Comparison of ENCODE assay signal across 10 cellular contexts in genomic region chr21:34076835-34077234, GRCh38. TPM values are rescaled to one million over a fixed set of nuclear protein-coding genes. Genes with fewer than 3 reads are reported as not detected.
DNase-seq lines count a peak whose midpoint lies in the region; ATAC-seq and TF ChIP-seq lines count a peak whose summit lies in the region.
"Had no signal": no experiment of that assay in that cellular context is flagged by ENCODE, and none has a peak within 500 bp of the region (broad histone marks: within the 10 kb centered on the region; RNA-seq: fewer than 3 reads in every experiment).

No MANE protein-coding gene starts in this region.

- TF ChIP-seq POLR2A in thyroid gland (IDR thresholded peaks at IDR 0.05) (peak in 1 of 2 donors; percentile 27), heart left ventricle (IDR thresholded peaks at IDR 0.05) (no peak)

- H3K4me3 ChIP-seq in hepatocyte (no peak overlapping the region), thyroid gland (replicated peaks in 1 of 3) (no peak overlapping the region), heart left ventricle (no peak overlapping the region)

- POLR2A ChIA-PET in activated CD4-positive, alpha-beta memory T cell treated with anti-CD3 and anti-CD28 coated beads, Interleukin-2, amount 10 ng/mL, durations not matched to agents 7 days and 5 days (lab: Charles Lee), result interaction anchor here (0.6 to 6.7 kb wide), 7 partner anchors 11 to 127 kb away, joined by 3 to 111 read pairs (median 4); no protein-coding TSS in a partner anchor

- no peaks in the 10 kb centered on the region for H3K9me3 Mint-ChIP-seq in activated naive CD4-positive, alpha-beta T cell treated with anti-CD3 and anti-CD28 coated beads for 36 hours
- no peaks in the 10 kb centered on the region for H3K9me3 Mint-ChIP-seq in activated CD4-positive, alpha-beta memory T cell treated with anti-CD3 and anti-CD28 coated beads, Interleukin-2, amount 10 ng/mL, durations not matched to agents 7 days and 5 days

- H3K9me3 ChIP-seq in hepatocyte (ENCODE audit: low read depth) (no peaks in the 10 kb centered on the region), thyroid gland (no peaks in the 10 kb centered on the region), heart left ventricle (no peaks in the 10 kb centered on the region)

- peaks cover 70% of the 10 kb centered on the region for H3K4me1 Mint-ChIP-seq in activated naive CD4-positive, alpha-beta T cell treated with anti-CD3 and anti-CD28 coated beads for 36 hours (ENCODE audit: low read depth)
- peaks cover 76% of the 10 kb centered on the region for H3K4me1 Mint-ChIP-seq in activated CD4-positive, alpha-beta memory T cell treated with anti-CD3 and anti-CD28 coated beads, Interleukin-2, amount 10 ng/mL, durations not matched to agents 7 days and 5 days

- H2AFZ ChIP-seq in hepatocyte, result no peak overlapping the region

- peaks cover 49% of the 10 kb centered on the region for H4K20me1 ChIP-seq in hepatocyte (ENCODE audit: insufficient read depth, poor library complexity, severe bottlenecking)

- no peaks in the 10 kb centered on the region for H3K27me3 Mint-ChIP-seq in activated naive CD4-positive, alpha-beta T cell treated with anti-CD3 and anti-CD28 coated beads for 36 hours (ENCODE audit: low read depth)
- no peaks in the 10 kb centered on the region for H3K27me3 Mint-ChIP-seq in activated CD4-positive, alpha-beta memory T cell treated with anti-CD3 and anti-CD28 coated beads, Interleukin-2, amount 10 ng/mL, durations not matched to agents 7 days and 5 days

- H3K4me2 ChIP-seq in hepatocyte, result peak overlapping the region; percentile 88

- peaks cover 78% of the 10 kb centered on the region for H3K79me2 ChIP-seq in hepatocyte

- H3K36me3 ChIP-seq in hepatocyte (replicated peaks; ENCODE audit: insufficient read depth, low read depth) (no peaks in the 10 kb centered on the region), thyroid gland (no peaks in the 10 kb centered on the region), heart left ventricle (peaks cover 0 to 10% (median 0%) of the 10 kb centered on the region in 9 donors)

- TF ChIP-seq CTCF in hepatocyte (IDR thresholded peaks at IDR 0.05; ENCODE audit: poor library complexity) (no peak), thyroid gland (IDR thresholded peaks at IDR 0.05) (no peak), heart left ventricle (IDR thresholded peaks at IDR 0.05) (no peak)

- 93% methylated on average over 1 of the region's 1 CpG for WGBS in hepatocyte (ENCODE audit: low lambda C conversion rate, missing lambda C conversion rate)
- WGBS in thyroid gland, 2 donors, result 95 to 96% methylated on average over 1 of the region's 1 CpG
- WGBS in heart left ventricle, 4 donors, result 94 to 100% (median 97%) methylated on average over 1 of the region's 1 CpG

- H3K36me3 Mint-ChIP-seq in activated naive CD4-positive, alpha-beta T cell treated with anti-CD3 and anti-CD28 coated beads for 36 hours (ENCODE audit: low read depth), result peaks cover 48% of the 10 kb centered on the region
- peaks cover 66% of the 10 kb centered on the region for H3K36me3 Mint-ChIP-seq in activated CD4-positive, alpha-beta memory T cell treated with anti-CD3 and anti-CD28 coated beads, Interleukin-2, amount 10 ng/mL, durations not matched to agents 7 days and 5 days (ENCODE audit: low read depth)

- H3K27ac ChIP-seq in hepatocyte (peak overlapping the region; percentile 92), thyroid gland (peak overlapping the region; percentile 86 to 100 (median 89)), heart left ventricle (no peak overlapping the region)

- H3K27me3 ChIP-seq in hepatocyte, result no peaks in the 10 kb centered on the region
- no peaks in the 10 kb centered on the region for H3K27me3 ChIP-seq in thyroid gland
- no peaks in the 10 kb centered on the region for H3K27me3 ChIP-seq in heart left ventricle

- H3K9me2 ChIP-seq in hepatocyte (replicated peaks; ENCODE audit: insufficient read depth), result no peaks in the 10 kb centered on the region

- DNase-seq in activated naive CD4-positive, alpha-beta T cell treated with anti-CD3 and anti-CD28 coated beads for 36 hours, result no peak
- no peak for DNase-seq in activated naive CD4-positive, alpha-beta T cell treated with anti-CD3 and anti-CD28 coated beads, Interleukin-2, amount 50 U/mL, for 16 hours
- no peak for DNase-seq in activated CD4-positive, alpha-beta memory T cell treated with anti-CD3 and anti-CD28 coated beads, Interleukin-2, amount 10 ng/mL, durations not matched to agents 7 days and 5 days
- DNase-seq in hepatocyte (ENCODE audit: low spot score) (no peak), thyroid gland (peak in 1 of 2 donors; percentile 10), heart left ventricle (no peak), GDM1 (lab: John Stamatoyannopoulos, UW) (no peak), DMS114 treated with DMSO at 0.1 percent for 48 hours (lab: John Stamatoyannopoulos, UW; ENCODE audit: unreplicated experiment) (no peak)
- DNase-seq: DMS79 treated with DMSO at 0.1 percent for 48 hours, posterior cingulate gyrus had no signal

- CTCF ChIA-PET in activated naive CD4-positive, alpha-beta T cell treated with anti-CD3 and anti-CD28 coated beads for 36 hours (lab: Charles Lee), result interaction anchor here (3.2 kb wide), 1 partner anchor 153 kb away, joined by 23 read pairs; no protein-coding TSS in a partner anchor
- CTCF ChIA-PET in activated CD4-positive, alpha-beta memory T cell treated with anti-CD3 and anti-CD28 coated beads, Interleukin-2, amount 10 ng/mL, durations not matched to agents 7 days and 5 days (lab: Charles Lee), result interaction anchor here (0.9 to 4.6 kb wide), 7 partner anchors 10 to 291 kb away, joined by 3 to 31 read pairs (median 3); partner anchors contain the start of gene ATP5PO

- ATAC-seq in heart left ventricle, result no peak

- H3K4me1 ChIP-seq in hepatocyte (ENCODE audit: insufficient read depth) (peaks cover 32% of the 10 kb centered on the region), thyroid gland (peaks cover 33 to 46% of the 10 kb centered on the region in 2 donors), heart left ventricle (peaks cover 0 to 76% (median 41%) of the 10 kb centered on the region in 12 donors)

- peak overlapping the region; percentile 3 for H3K4me3 Mint-ChIP-seq in activated naive CD4-positive, alpha-beta T cell treated with anti-CD3 and anti-CD28 coated beads for 36 hours
- no peak overlapping the region for H3K4me3 Mint-ChIP-seq in activated CD4-positive, alpha-beta memory T cell treated with anti-CD3 and anti-CD28 coated beads, Interleukin-2, amount 10 ng/mL, durations not matched to agents 7 days and 5 days

- intact Hi-C loops in activated naive CD4-positive, alpha-beta T cell treated with anti-CD3 and anti-CD28 coated beads for 36 hours (cut with micrococcal nuclease), result loop anchor here (1.0 to 2.0 kb wide), 2 partner anchors 101 to 272 kb away; no protein-coding TSS in a partner anchor
- intact Hi-C loops in thyroid gland (cut with DNase I), result loop anchor here (10.0 kb wide), 1 partner anchor 162 kb away; the partner anchor contains the start of gene ATP5PO
- intact Hi-C loops in heart left ventricle (cut with DNase I), result loop anchor here in 6 of 10 donors (5.0 to 10.0 kb wide), 5 partner anchors 45 to 270 kb away; partner anchors contain the start of gene ATP5PO (in 1 of the 6)

- H3K27ac Mint-ChIP-seq in activated naive CD4-positive, alpha-beta T cell treated with anti-CD3 and anti-CD28 coated beads for 36 hours, result no peak overlapping the region
- peak overlapping the region; percentile 4 for H3K27ac Mint-ChIP-seq in activated CD4-positive, alpha-beta memory T cell treated with anti-CD3 and anti-CD28 coated beads, Interleukin-2, amount 10 ng/mL, durations not matched to agents 7 days and 5 days

RNA-seq across cellular contexts. Expression of gene MRPS6, which starts 3.5 kb away (rescaled TPM):
- total RNA-seq in activated naive CD4-positive, alpha-beta T cell treated with anti-CD3 and anti-CD28 coated beads for 36 hours, result 10 to 100 TPM; 78.9 to 80.0 TPM
- 10 to 100 TPM; 75.2 to 79.2 TPM for total RNA-seq in activated CD4-positive, alpha-beta memory T cell treated with anti-CD3 and anti-CD28 coated beads, Interleukin-2, amount 10 ng/mL, durations not matched to agents 7 days and 5 days
- total RNA-seq in hepatocyte (54.9 and 72.3 TPM in 2 replicates), thyroid gland (100 to 1,000 TPM in 1 of 4 donors, 10 to 100 TPM in 3; 64.9 to 104 (median 75.9) TPM), heart left ventricle (10 to 100 TPM; 21.8 to 59.8 (median 35.6) TPM)
- polyA plus RNA-seq in hepatocyte (188 and 201 TPM in 2 replicates), heart left ventricle (10 to 100 TPM; 52.0 to 61.7 TPM)

RNA-seq across cellular contexts. Expression of gene SLC5A3, which starts 3.5 kb away (rescaled TPM):
- 10 to 100 TPM; 21.2 to 21.7 TPM for total RNA-seq in activated naive CD4-positive, alpha-beta T cell treated with anti-CD3 and anti-CD28 coated beads for 36 hours
- 10 to 100 TPM; 23.3 to 26.0 TPM for total RNA-seq in activated CD4-positive, alpha-beta memory T cell treated with anti-CD3 and anti-CD28 coated beads, Interleukin-2, amount 10 ng/mL, durations not matched to agents 7 days and 5 days
- total RNA-seq in hepatocyte (64.0 and 67.1 TPM in 2 replicates), thyroid gland (100 to 1,000 TPM; 125 to 171 (median 161) TPM), heart left ventricle (1 to 10 TPM; 2.4 to 6.2 (median 3.6) TPM)
- polyA plus RNA-seq in hepatocyte (8.1 and 9.2 TPM in 2 replicates), heart left ventricle (1 to 10 TPM; 1.1 to 2.0 TPM)

Comparison
In these comparisons a context has a peak if more than half of its experiments do, and no peak if none do; other contexts are left out.
1. H3K27ac ChIP-seq: peak in hepatocyte (single experiment) and thyroid gland (3 of 3); none in heart left ventricle (0 of 12).